ENCODE assay signal across 16 cellular contexts in genomic region chr3:147419731-147420360, GRCh38. TPM values are rescaled to one million over a fixed set of nuclear protein-coding genes. Genes with fewer than 3 reads are reported as not detected.
DNase-seq lines count a peak whose midpoint lies in the region; ATAC-seq and TF ChIP-seq lines count a peak whose summit lies in the region.
"Had no signal": no experiment of that assay in that cellular context is flagged by ENCODE, and none has a peak within 500 bp of the region (broad histone marks: within the 10 kb centered on the region; RNA-seq: fewer than 3 reads in every experiment).

No MANE protein-coding gene starts in this region.

- H3K27me3 ChIP-seq in HUES6 (ENCODE audit: control insufficient read depth, insufficient read depth, low read length) (peaks cover 100% of the 10 kb centered on the region), brain microvascular endothelial cell (replicated peaks) (no peaks in the 10 kb centered on the region), skeletal muscle satellite cell (ENCODE audit: control insufficient read depth, insufficient read depth, low read length) (no peaks in the 10 kb centered on the region)

- no peak overlapping the region for H3K9ac ChIP-seq in HUES6 (ENCODE audit: low read length)
- peak overlapping the region; percentile 78 for H3K9ac ChIP-seq in skeletal muscle satellite cell (ENCODE audit: low read depth, low read length)

- H3K9me3 ChIP-seq in HUES6 (ENCODE audit: control insufficient read depth, insufficient read depth, low read depth, low read length) (no peaks in the 10 kb centered on the region), iPS-18c (ENCODE audit: control insufficient read depth, insufficient read depth, low read length) (peaks cover 2% of the 10 kb centered on the region), skeletal muscle satellite cell (replicated peaks; ENCODE audit: low read length) (no peaks in the 10 kb centered on the region)
- H3K9me3 ChIP-seq: lower lobe of right lung had no signal

- H3K27ac ChIP-seq in HUES6 (ENCODE audit: low read depth, low read length) (no peak overlapping the region), brain microvascular endothelial cell (peak overlapping the region; percentile 76)
- H3K27ac ChIP-seq: lower lobe of right lung, tibial nerve had no signal

- ATAC-seq in esophagus mucosa, result no peak
- ATAC-seq in HG02610 (IDR thresholded peaks at IDR 0.05; ENCODE audit: unreplicated experiment), result no peak
- ATAC-seq: natural killer cell treated with Interleukin-12 subunit alpha and Interleukin-12 subunit beta and Interleukin-15 and Interleukin-18, amount 100 ng/mL, for 72 hours; Panc1 had no signal

- in situ Hi-C loops in brain microvascular endothelial cell (cut with HindIII; ENCODE audit: low pct_ligation_motif_present, low sequenced_read_pairs), result loop anchor here (25.0 kb wide), 1 partner anchor 667 kb away; no protein-coding TSS in a partner anchor

- peak overlapping the region; percentile 94 for H3K4me2 ChIP-seq in skeletal muscle satellite cell (ENCODE audit: low read length)

- H3K4me3 ChIP-seq in HUES6 (ENCODE audit: low read depth, low read length) (peak overlapping the region; percentile 72), brain microvascular endothelial cell (ENCODE audit: low read depth, low read length) (no peak overlapping the region), iPS-18c (ENCODE audit: insufficient read depth, low read depth, low read length) (peak overlapping the region; percentile 70), skeletal muscle satellite cell (ENCODE audit: low read length) (no peak overlapping the region)

- H3K4me1 ChIP-seq in HUES6 (ENCODE audit: control insufficient read depth, insufficient read depth, low read length) (peaks cover 60% of the 10 kb centered on the region), skeletal muscle satellite cell (ENCODE audit: control insufficient read depth, insufficient read depth, low read length) (peaks cover 14% of the 10 kb centered on the region)

- TF ChIP-seq CTCF in brain microvascular endothelial cell (IDR thresholded peaks at IDR 0.05; ENCODE audit: low read depth, low read length, missing control alignments), result no peak

- DNase-seq in brain microvascular endothelial cell (no peak), GOT3 (lab: John Stamatoyannopoulos, UW) (no peak)
- DNase-seq: lower lobe of right lung; NCI-H2081; stimulated activated CD4-positive, alpha-beta T cell treated with anti-CD3 and anti-CD28 coated beads, Interleukin-2, amount 100 ng/mL, for 48 hours had no signal

- H3K36me3 ChIP-seq in HUES6 (ENCODE audit: control insufficient read depth, insufficient read depth, low read length) (no peaks in the 10 kb centered on the region), brain microvascular endothelial cell (replicated peaks) (no peaks in the 10 kb centered on the region), skeletal muscle satellite cell (ENCODE audit: insufficient read depth, low read length) (peaks cover 2% of the 10 kb centered on the region)
- H3K36me3 ChIP-seq: lower lobe of right lung, tibial nerve had no signal

RNA-seq across cellular contexts. Expression of gene ZIC1, which starts 10.7 kb away (rescaled TPM):
- under 0.01 and 1.1 TPM in 2 replicates for total RNA-seq in skeletal muscle satellite cell (2012; rRNA removed)
- 0.36 TPM for total RNA-seq in esophagus mucosa
- total RNA-seq: activated CD8-positive, alpha-beta memory T cell treated with anti-CD3 and anti-CD28 coated beads for 36 hours; activated T-helper 2 cell treated with anti-CD3 and anti-CD28 coated beads, Interferon-gamma antibody, Interleukin-2, Interleukin-4, amounts not matched to agents 10 μg/mL and 5 μg/mL and 100 μg/mL, durations not matched to agents 14 hours and 24 hours and 36 hours; HT1080; lower lobe of right lung; natural killer cell treated with Interleukin-12 subunit alpha and Interleukin-12 subunit beta and Interleukin-15 and Interleukin-18, amount 100 ng/mL, for 72 hours; tibial nerve had no signal

RNA-seq across cellular contexts. Expression of gene ZIC4, which starts 13.5 kb away (rescaled TPM):
- total RNA-seq in skeletal muscle satellite cell (2012; rRNA removed), result 0.44 TPM in 1 of 2 replicates, not detected in the other
- total RNA-seq in esophagus mucosa, result not detected
- total RNA-seq: activated CD8-positive, alpha-beta memory T cell treated with anti-CD3 and anti-CD28 coated beads for 36 hours; activated T-helper 2 cell treated with anti-CD3 and anti-CD28 coated beads, Interferon-gamma antibody, Interleukin-2, Interleukin-4, amounts not matched to agents 10 μg/mL and 5 μg/mL and 100 μg/mL, durations not matched to agents 14 hours and 24 hours and 36 hours; HT1080; lower lobe of right lung; natural killer cell treated with Interleukin-12 subunit alpha and Interleukin-12 subunit beta and Interleukin-15 and Interleukin-18, amount 100 ng/mL, for 72 hours had no signal

Comparison
In these comparisons a context has a peak if more than half of its experiments do, and no peak if none do; other contexts are left out.
1. H3K4me3 ChIP-seq: peak in HUES6 (single experiment) and iPS-18c (single experiment); none in brain microvascular endothelial cell (single experiment) and skeletal muscle satellite cell (single experiment).